Comparison of ENCODE assay signal across 1 cellular context in genomic region chr11:78022397-78023396, GRCh38.
A peak's percentile ranks its signal among the peaks of the same experiment; 100 is the strongest.
TF ChIP-seq lines count a peak whose summit lies in the region.

Gene KCTD14, minus strand, starts transcription at chr11:78023276. Its CDS starts 27 bp downstream, at chr11:78023249.

TF ChIP-seq in HepG2, 621 proteins besides CTCF, POLR2A, EP300 and RAD21 (continued from another document and continues in another):
- TF ChIP-seq ATF2 (CRISPR knock-in tag; IDR thresholded peaks at IDR 0.05) = no peak
- no peak for TF ChIP-seq PLSCR1 (CRISPR knock-in tag; IDR thresholded peaks at IDR 0.05; ENCODE audit: borderline replicate concordance)
- no peak for TF ChIP-seq RFXAP (CRISPR knock-in tag; IDR thresholded peaks at IDR 0.05; ENCODE audit: borderline replicate concordance)
- TF ChIP-seq BRF2 (CRISPR knock-in tag; IDR thresholded peaks at IDR 0.05) = no peak
- TF ChIP-seq ZSCAN30 (CRISPR knock-in tag; IDR thresholded peaks at IDR 0.05) = no peak
- TF ChIP-seq DNMT3B (CRISPR knock-in tag; conservative IDR thresholded peaks at IDR 0.05) = no peak
- 0 out of 2 replicates have a peak, but pooled peaks have one; percentile 81 for TF ChIP-seq ZBTB8A (CRISPR knock-in tag; IDR thresholded peaks at IDR 0.05; ENCODE audit: borderline replicate concordance, low read depth)
- TF ChIP-seq HIVEP1 (CRISPR knock-in tag; IDR thresholded peaks at IDR 0.05) = no peak
- TF ChIP-seq ZNF616 (CRISPR knock-in tag; IDR thresholded peaks at IDR 0.05; ENCODE audit: low read depth) = peak; percentile 89
- peak; percentile 72; the same call in 1 of the 2 replicates for TF ChIP-seq ZNF543 (CRISPR knock-in tag; IDR thresholded peaks at IDR 0.05)
- TF ChIP-seq MAFF (IDR thresholded peaks at IDR 0.05; ENCODE audit: low read depth, low read length) = no peak
- TF ChIP-seq ZNF782 (CRISPR knock-in tag; IDR thresholded peaks at IDR 0.05; ENCODE audit: borderline replicate concordance) = 0 out of 2 replicates have a peak, but pooled peaks have one; percentile 37
- TF ChIP-seq ZBTB3 (CRISPR knock-in tag; IDR thresholded peaks at IDR 0.05; ENCODE audit: borderline replicate concordance, low read depth) = peak; percentile 75; the same call in 1 of the 2 replicates
- TF ChIP-seq ZNF737 (CRISPR knock-in tag; IDR thresholded peaks at IDR 0.05; ENCODE audit: borderline replicate concordance) = no peak
- TF ChIP-seq RNF2 (conservative IDR thresholded peaks at IDR 0.05; ENCODE audit: low read depth) = no peak
- no peak for TF ChIP-seq ZFP36L1 (CRISPR knock-in tag; IDR thresholded peaks at IDR 0.05)
- no peak for TF ChIP-seq ZBTB37 (CRISPR knock-in tag; IDR thresholded peaks at IDR 0.05)
- TF ChIP-seq ZNF441 (CRISPR knock-in tag; IDR thresholded peaks at IDR 0.05; ENCODE audit: borderline replicate concordance) = no peak; the same call in 1 of the 2 replicates
- no peak for TF ChIP-seq MEIS2 (CRISPR knock-in tag; IDR thresholded peaks at IDR 0.05)
- TF ChIP-seq ISL2 (CRISPR knock-in tag; IDR thresholded peaks at IDR 0.05) = no peak
- TF ChIP-seq IRF1 (CRISPR knock-in tag; IDR thresholded peaks at IDR 0.05; ENCODE audit: low read depth) = 0 out of 2 replicates have a peak, but pooled peaks have one; percentile 56
- TF ChIP-seq AHR (CRISPR knock-in tag; IDR thresholded peaks at IDR 0.05) = no peak; the same call in 1 of the 2 replicates
- TF ChIP-seq THAP7 (CRISPR knock-in tag; IDR thresholded peaks at IDR 0.05) = no peak
- no peak for TF ChIP-seq ONECUT2 (CRISPR knock-in tag; IDR thresholded peaks at IDR 0.05)
- TF ChIP-seq FLYWCH1 (CRISPR knock-in tag; IDR thresholded peaks at IDR 0.05) = no peak
- TF ChIP-seq ZNF607 (CRISPR knock-in tag; IDR thresholded peaks at IDR 0.05; ENCODE audit: borderline replicate concordance) = no peak; the same call in 1 of the 2 replicates
- no peak for TF ChIP-seq NR1H2 (CRISPR knock-in tag; IDR thresholded peaks at IDR 0.05; ENCODE audit: borderline replicate concordance, low read depth)
- no peak for TF ChIP-seq NCOA1 (CRISPR knock-in tag; IDR thresholded peaks at IDR 0.05)
- TF ChIP-seq JUND (CRISPR knock-in tag; IDR thresholded peaks at IDR 0.05) = no peak
- TF ChIP-seq NR2F1 (CRISPR knock-in tag; IDR thresholded peaks at IDR 0.05) = no peak
- TF ChIP-seq KDM3A (CRISPR knock-in tag; IDR thresholded peaks at IDR 0.05; ENCODE audit: low read depth) = no peak
- no peak for TF ChIP-seq MIXL1 (CRISPR knock-in tag; IDR thresholded peaks at IDR 0.05)
- TF ChIP-seq SP4 (CRISPR knock-in tag; IDR thresholded peaks at IDR 0.05) = peak; percentile 45
- peak; percentile 47; the same call in 1 of the 2 replicates for TF ChIP-seq GABPA (IDR thresholded peaks at IDR 0.05; ENCODE audit: low read depth, low read length)
- peak; percentile 77 for TF ChIP-seq GABPA (CRISPR knock-in tag; IDR thresholded peaks at IDR 0.05; ENCODE audit: low read depth)
- TF ChIP-seq ZNF326 (CRISPR knock-in tag; IDR thresholded peaks at IDR 0.05; ENCODE audit: borderline replicate concordance) = no peak
- TF ChIP-seq NFAT5 (CRISPR knock-in tag; IDR thresholded peaks at IDR 0.05) = no peak
- no peak for TF ChIP-seq CENPT (CRISPR knock-in tag; IDR thresholded peaks at IDR 0.05; ENCODE audit: low read depth)
- TF ChIP-seq RBFOX2 (IDR thresholded peaks at IDR 0.05; ENCODE audit: low read depth, low read length) = peak; percentile 81
- TF ChIP-seq ZNF407 (CRISPR knock-in tag; IDR thresholded peaks at IDR 0.05; ENCODE audit: not compliant biosample characterization) = peak; percentile 78
- TF ChIP-seq ZFP62 (CRISPR knock-in tag; IDR thresholded peaks at IDR 0.05) = no peak
- peak; percentile 16; the same call in 1 of the 2 replicates for TF ChIP-seq E2F5 (CRISPR knock-in tag; conservative IDR thresholded peaks at IDR 0.05)
